9 cellular contexts compared by ENCODE assay signal in genomic region chr22:20549232-20549841, GRCh38. TPM values are rescaled to one million over a fixed set of nuclear protein-coding genes. Genes with fewer than 3 reads are reported as not detected.
DNase-seq lines count a peak whose midpoint lies in the region; ATAC-seq, FAIRE-seq and TF ChIP-seq lines count a peak whose summit lies in the region.
"Had no signal": no experiment of that assay in that cellular context is flagged by ENCODE, and none has a peak within 500 bp of the region (broad histone marks: within the 10 kb centered on the region; RNA-seq: fewer than 3 reads in every experiment).

No MANE protein-coding gene starts in this region.

- ATAC-seq in GM19035 (IDR thresholded peaks at IDR 0.05; ENCODE audit: unreplicated experiment), result no peak
- ATAC-seq: right cardiac atrium had no signal

- TF ChIP-seq CTCF in CD14-positive monocyte (IDR thresholded peaks at IDR 0.05), result no peak
- no peak for TF ChIP-seq CTCF in SK-N-SH (IDR thresholded peaks at IDR 0.05)
- TF ChIP-seq CTCF in brain (conservative IDR thresholded peaks at IDR 0.05), result no peak
- no peak for TF ChIP-seq CTCF in uterus (IDR thresholded peaks at IDR 0.05)

- H3K36me3 ChIP-seq in SK-N-SH (replicated peaks in 1 of 2; ENCODE audit: control insufficient read depth in 1 of 2, insufficient read depth in 2 of 2, low read length in 1 of 2), result peaks cover 27 to 42% of the 10 kb centered on the region in 2 experiments
- peaks cover 13 to 22% of the 10 kb centered on the region in 2 donors for H3K36me3 ChIP-seq in muscle layer of duodenum (ENCODE audit: control insufficient read depth in 1 of 2, insufficient read depth in 2 of 2, low read length in 2 of 2)
- no peaks in the 10 kb centered on the region for H3K36me3 ChIP-seq in uterus

- H2AFZ ChIP-seq in SK-N-SH (ENCODE audit: low read depth), result no peak overlapping the region

- intact Hi-C loops in CD14-positive monocyte (cut with micrococcal nuclease) (no loop called here), uterus (cut with DNase I; ENCODE audit: low total_unique reads) (no loop called here)

- H3K27ac ChIP-seq in SK-N-SH (ENCODE audit: low read depth in 2 of 2, low read length in 1 of 2), result peak overlapping the region; percentile 48 to 64; a peak in 2 of 4 replicates
- H3K27ac ChIP-seq in muscle layer of duodenum (ENCODE audit: low read length), result peak overlapping the region; percentile 89
- H3K27ac ChIP-seq in uterus, result peak overlapping the region; percentile 93 to 98

- no peak for TF ChIP-seq RAD21 in SK-N-SH (IDR thresholded peaks at IDR 0.05; ENCODE audit: low read length)

- peaks cover 10% of the 10 kb centered on the region for H3F3A ChIP-seq in SK-N-SH (replicated peaks; ENCODE audit: insufficient read depth)

- H3K27ac Mint-ChIP-seq in CD14-positive monocyte (peak overlapping the region in 5 of 7 donors; percentile 59 to 89 (median 79)), brain (peak overlapping the region; percentile 52 to 95 (median 91))

- DNase-seq in CD14-positive monocyte (ENCODE audit: low spot score) (no peak), SK-N-SH (no peak), uterus (peak; percentile 33 to 49), NCI-H345 treated with DMSO at 0.1 percent for 48 hours (lab: John Stamatoyannopoulos, UW; ENCODE audit: unreplicated experiment) (no peak), GM12892 (ENCODE audit: insufficient read length) (no peak)

- H3K9me3 ChIP-seq in SK-N-SH (no peaks in the 10 kb centered on the region), muscle layer of duodenum (ENCODE audit: control insufficient read depth in 1 of 2, low read length in 2 of 2) (no peaks in the 10 kb centered on the region), uterus (no peaks in the 10 kb centered on the region)

- H3K36me3 Mint-ChIP-seq in CD14-positive monocyte (peaks cover 62 to 77% of the 10 kb centered on the region in 2 donors), brain (peaks cover 27% of the 10 kb centered on the region)

- peaks cover 100% of the 10 kb centered on the region for H3K79me2 ChIP-seq in SK-N-SH (ENCODE audit: insufficient read depth)

- TF ChIP-seq POLR2A in uterus (IDR thresholded peaks at IDR 0.05), result no peak
- no peak for TF ChIP-seq POLR2A in GM12892 (IDR thresholded peaks at IDR 0.05; ENCODE audit: low read depth, low read length)

- H3K27me3 Mint-ChIP-seq in CD14-positive monocyte (ENCODE audit: low read depth in 3 of 3) (peaks cover 0 to 2% (median 0%) of the 10 kb centered on the region in 3 donors), brain (no peaks in the 10 kb centered on the region)

- H3K4me1 ChIP-seq in SK-N-SH (ENCODE audit: control insufficient read depth in 1 of 2, insufficient read depth in 2 of 2, low read depth in 1 of 2, low read length in 1 of 2) (peaks cover 29 to 45% of the 10 kb centered on the region in 2 experiments; a peak in 3 of 4 replicates), muscle layer of duodenum (ENCODE audit: control insufficient read depth in 1 of 2, insufficient read depth in 2 of 2, low read length in 2 of 2) (peaks cover 34 to 57% of the 10 kb centered on the region in 2 donors), uterus (peaks cover 30 to 44% of the 10 kb centered on the region in 2 donors)

- TF ChIP-seq EP300 in SK-N-SH (IDR thresholded peaks at IDR 0.05; ENCODE audit: borderline replicate concordance in 1 of 2, low read depth in 1 of 2, low read length in 1 of 2), result no peak

- H3K9me2 ChIP-seq in SK-N-SH, result no peaks in the 10 kb centered on the region

- H3K27me3 ChIP-seq in SK-N-SH (ENCODE audit: insufficient read depth) (no peaks in the 10 kb centered on the region), muscle layer of duodenum (ENCODE audit: low read depth, low read length) (no peaks in the 10 kb centered on the region), uterus (no peaks in the 10 kb centered on the region)

- no peak overlapping the region for H3K9ac ChIP-seq in SK-N-SH

- H3K9me3 Mint-ChIP-seq in CD14-positive monocyte (no peaks in the 10 kb centered on the region), brain (peaks cover 0 to 3% (median 0%) of the 10 kb centered on the region in 5 experiments)

- H3K4me3 Mint-ChIP-seq in CD14-positive monocyte (no peak overlapping the region), brain (peak overlapping the region in 2 of 5 experiments; percentile 10)

- CTCF ChIA-PET in SK-N-SH (lab: Yijun Ruan, JAX), result interaction anchor here (1.1 to 9.6 kb wide), 3 partner anchors 17 to 53 kb away, joined by 3 to 103 read pairs (median 4); no protein-coding TSS in a partner anchor

- H3K4me1 Mint-ChIP-seq in CD14-positive monocyte, result peaks cover 20% of the 10 kb centered on the region
- peaks cover 66% of the 10 kb centered on the region for H3K4me1 Mint-ChIP-seq in brain

- POLR2A ChIA-PET in SK-N-SH (lab: Yijun Ruan, JAX), result interaction anchor here (1.6 kb wide), 1 partner anchor 12 kb away, joined by 7 read pairs; no protein-coding TSS in a partner anchor

- no peak for FAIRE-seq in GM12892 (lab: Jason Lieb, UNC)

- H3K4me3 ChIP-seq in SK-N-SH (ENCODE audit: low read depth in 2 of 2, low read length in 1 of 2), result no peak overlapping the region
- H3K4me3 ChIP-seq in muscle layer of duodenum (ENCODE audit: low read depth in 1 of 2, low read length in 2 of 2), result no peak overlapping the region
- no peak overlapping the region for H3K4me3 ChIP-seq in uterus

- H4K20me1 ChIP-seq in SK-N-SH (ENCODE audit: insufficient read depth), result peaks cover 78% of the 10 kb centered on the region

- 92% methylated on average over 7 of the region's 7 CpGs for WGBS in SK-N-SH (ENCODE audit: low lambda C conversion rate)

- 0 out of 2 replicates have a peak overlapping the region, but pooled peaks have one; percentile 33 for H3K4me2 ChIP-seq in SK-N-SH

TF ChIP-seq in SK-N-SH, 30 proteins besides CTCF, POLR2A, EP300 and RAD21 (continues in another document):
- TF ChIP-seq, protein P1, sequence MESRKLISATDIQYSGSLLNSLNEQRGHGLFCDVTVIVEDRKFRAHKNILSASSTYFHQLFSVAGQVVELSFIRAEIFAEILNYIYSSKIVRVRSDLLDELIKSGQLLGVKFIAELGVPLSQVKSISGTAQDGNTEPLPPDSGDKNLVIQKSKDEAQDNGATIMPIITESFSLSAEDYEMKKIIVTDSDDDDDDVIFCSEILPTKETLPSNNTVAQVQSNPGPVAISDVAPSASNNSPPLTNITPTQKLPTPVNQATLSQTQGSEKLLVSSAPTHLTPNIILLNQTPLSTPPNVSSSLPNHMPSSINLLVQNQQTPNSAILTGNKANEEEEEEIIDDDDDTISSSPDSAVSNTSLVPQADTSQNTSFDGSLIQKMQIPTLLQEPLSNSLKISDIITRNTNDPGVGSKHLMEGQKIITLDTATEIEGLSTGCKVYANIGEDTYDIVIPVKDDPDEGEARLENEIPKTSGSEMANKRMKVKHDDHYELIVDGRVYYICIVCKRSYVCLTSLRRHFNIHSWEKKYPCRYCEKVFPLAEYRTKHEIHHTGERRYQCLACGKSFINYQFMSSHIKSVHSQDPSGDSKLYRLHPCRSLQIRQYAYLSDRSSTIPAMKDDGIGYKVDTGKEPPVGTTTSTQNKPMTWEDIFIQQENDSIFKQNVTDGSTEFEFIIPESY (IDR thresholded peaks at IDR 0.05; ENCODE audit: borderline replicate concordance, low read depth), result no peak
- TF ChIP-seq JUND (IDR thresholded peaks at IDR 0.05), result no peak
- no peak for TF ChIP-seq PBX3 (IDR thresholded peaks at IDR 0.05)
- TF ChIP-seq, protein P2, sequence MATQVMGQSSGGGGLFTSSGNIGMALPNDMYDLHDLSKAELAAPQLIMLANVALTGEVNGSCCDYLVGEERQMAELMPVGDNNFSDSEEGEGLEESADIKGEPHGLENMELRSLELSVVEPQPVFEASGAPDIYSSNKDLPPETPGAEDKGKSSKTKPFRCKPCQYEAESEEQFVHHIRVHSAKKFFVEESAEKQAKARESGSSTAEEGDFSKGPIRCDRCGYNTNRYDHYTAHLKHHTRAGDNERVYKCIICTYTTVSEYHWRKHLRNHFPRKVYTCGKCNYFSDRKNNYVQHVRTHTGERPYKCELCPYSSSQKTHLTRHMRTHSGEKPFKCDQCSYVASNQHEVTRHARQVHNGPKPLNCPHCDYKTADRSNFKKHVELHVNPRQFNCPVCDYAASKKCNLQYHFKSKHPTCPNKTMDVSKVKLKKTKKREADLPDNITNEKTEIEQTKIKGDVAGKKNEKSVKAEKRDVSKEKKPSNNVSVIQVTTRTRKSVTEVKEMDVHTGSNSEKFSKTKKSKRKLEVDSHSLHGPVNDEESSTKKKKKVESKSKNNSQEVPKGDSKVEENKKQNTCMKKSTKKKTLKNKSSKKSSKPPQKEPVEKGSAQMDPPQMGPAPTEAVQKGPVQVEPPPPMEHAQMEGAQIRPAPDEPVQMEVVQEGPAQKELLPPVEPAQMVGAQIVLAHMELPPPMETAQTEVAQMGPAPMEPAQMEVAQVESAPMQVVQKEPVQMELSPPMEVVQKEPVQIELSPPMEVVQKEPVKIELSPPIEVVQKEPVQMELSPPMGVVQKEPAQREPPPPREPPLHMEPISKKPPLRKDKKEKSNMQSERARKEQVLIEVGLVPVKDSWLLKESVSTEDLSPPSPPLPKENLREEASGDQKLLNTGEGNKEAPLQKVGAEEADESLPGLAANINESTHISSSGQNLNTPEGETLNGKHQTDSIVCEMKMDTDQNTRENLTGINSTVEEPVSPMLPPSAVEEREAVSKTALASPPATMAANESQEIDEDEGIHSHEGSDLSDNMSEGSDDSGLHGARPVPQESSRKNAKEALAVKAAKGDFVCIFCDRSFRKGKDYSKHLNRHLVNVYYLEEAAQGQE (IDR thresholded peaks at IDR 0.05; ENCODE audit: low read depth, low read length), result no peak

RNA-seq across cellular contexts. Expression of gene MED15, which starts 41.9 kb away (rescaled TPM):
- polyA plus RNA-seq in CD14-positive monocyte (10 to 100 TPM; 10.0 to 17.8 TPM), SK-N-SH (2012; rRNA removed) (36.0 and 45.1 TPM in 2 replicates), brain (ENCODE audit: insufficient read depth, low read depth, low replicate concordance) (50.1 TPM)
- polyA plus RNA-seq in SK-N-SH (2012; cell fraction: cytosol; rRNA removed), result 20.6 and 30.1 TPM in 2 replicates
- polyA plus RNA-seq in SK-N-SH (2012; cell fraction: nucleus; rRNA removed), result 186 and 205 TPM in 2 replicates
- 100 to 1,000 TPM in 1 of 4 donors, 10 to 100 TPM in 3; 16.5 to 110 (median 38.6) TPM for total RNA-seq in uterus
- 23.7 TPM for polyA plus RNA-seq in GM12892 (2012; ENCODE audit: missing spikeins)

RNA-seq across cellular contexts. Expression of gene KLHL22, which starts 53.7 kb away (rescaled TPM):
- 1 to 10 TPM; 7.8 to 9.2 TPM for polyA plus RNA-seq in CD14-positive monocyte
- 26.5 and 29.8 TPM in 2 replicates for polyA plus RNA-seq in SK-N-SH (2012; rRNA removed)
- polyA plus RNA-seq in SK-N-SH (2012; cell fraction: cytosol; rRNA removed), result 9.3 and 17.3 TPM in 2 replicates
- polyA plus RNA-seq in SK-N-SH (2012; cell fraction: nucleus; rRNA removed), result 56.9 and 66.8 TPM in 2 replicates
- polyA plus RNA-seq in brain (ENCODE audit: insufficient read depth, low read depth, low replicate concordance), result 37.0 TPM
- 10 to 100 TPM; 14.1 to 73.8 (median 42.7) TPM for total RNA-seq in uterus
- polyA plus RNA-seq in GM12892 (2012; ENCODE audit: missing spikeins), result 17.4 TPM

Comparison
In these comparisons a context has a peak if more than half of its experiments do, and no peak if none do; other contexts are left out.
1. DNase-seq: peak in uterus (2 of 2); none in CD14-positive monocyte (single experiment), SK-N-SH (single experiment), NCI-H345 treated with DMSO at 0.1 percent for 48 hours (single experiment) and GM12892 (single experiment).
2. Peak in every context shown above with its lines, with median percentiles within 50 percentile points of each other: H3K27ac ChIP-seq.